ENCODE assay signal across 9 cellular contexts in the genomic region with DNA sequence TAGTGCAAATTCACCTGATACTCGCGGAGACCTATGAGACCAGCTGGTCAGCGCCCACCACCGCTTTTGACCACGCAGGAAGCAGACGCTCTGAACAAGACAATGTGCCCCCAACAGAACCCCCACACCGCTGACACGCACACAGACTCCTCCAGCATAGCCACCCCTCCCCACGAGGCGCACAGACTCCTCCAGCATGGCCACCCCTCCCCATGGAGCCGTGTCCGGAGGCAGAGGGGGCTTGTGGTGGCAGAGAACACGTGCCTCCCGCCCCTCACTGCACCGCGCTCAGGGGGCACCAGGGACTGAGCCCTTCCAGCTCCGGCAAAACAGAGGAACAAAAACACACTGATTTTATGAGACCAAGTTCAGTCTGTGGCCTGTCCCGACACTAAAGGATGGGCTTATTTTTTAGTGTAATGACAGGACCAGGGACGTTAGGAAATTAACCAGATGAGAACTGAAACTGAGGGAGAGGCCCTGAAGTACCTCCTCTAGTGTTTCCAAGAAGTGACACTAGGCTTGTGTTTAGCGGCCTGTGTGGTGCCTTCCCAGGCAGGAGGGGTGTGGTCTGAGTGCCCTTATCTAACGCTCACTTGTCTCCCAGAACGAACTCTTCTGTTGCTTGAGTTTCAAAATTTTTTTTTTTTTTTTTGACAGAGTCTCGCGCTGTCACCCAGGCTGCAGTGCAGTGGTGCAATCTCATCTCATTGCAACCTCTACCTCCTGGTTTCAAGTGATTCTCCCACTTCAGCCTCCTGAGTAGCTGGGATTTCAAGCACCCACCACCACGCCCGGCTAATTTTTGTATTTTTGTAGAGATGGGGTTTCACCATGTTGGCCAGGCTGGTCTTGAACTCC. TPM values are rescaled to one million over a fixed set of nuclear protein-coding genes. Genes with fewer than 3 reads are reported as not detected.
DNase-seq lines count a peak whose midpoint lies in the region; ATAC-seq and FAIRE-seq lines count a peak whose summit lies in the region.
"Had no signal": no experiment of that assay in that cellular context is flagged by ENCODE, and none has a peak within 500 bp of the region (broad histone marks: within the 10 kb centered on the region; RNA-seq: fewer than 3 reads in every experiment).

No MANE protein-coding gene starts in this region.

- DNase-seq in NOMO-1 treated with dmso at 0.1 percent for 144 hours (lab: John Stamatoyannopoulos, UW; ENCODE audit: unreplicated experiment) (peak; percentile 98), left lobe of liver (ENCODE audit: low spot score) (no peak), RCC 7860 (ENCODE audit: low spot score) (no peak), globus pallidus (ENCODE audit: low spot score) (no peak), foreskin melanocyte (no peak), H4 (ENCODE audit: low spot score) (no peak)
- DNase-seq: NK-92 treated with Interleukin-12 subunit alpha and Interleukin-12 subunit beta, amount 100 ng/mL, for 24 hours had no signal

- ATAC-seq in GM18498 (IDR thresholded peaks at IDR 0.05; ENCODE audit: unreplicated experiment): peak; percentile 59
- peak; percentile 81 for ATAC-seq in GM21447 (IDR thresholded peaks at IDR 0.05; ENCODE audit: unreplicated experiment)
- peak; percentile 52 for ATAC-seq in left lobe of liver

- FAIRE-seq in RCC 7860 (lab: Jason Lieb, UNC): no peak

RNA-seq across cellular contexts. Expression of a gene that starts 10.0 kb away (rescaled TPM):
- total RNA-seq in left lobe of liver: 127 TPM
- 27.0 and 29.4 TPM in 2 replicates for total RNA-seq in H4 (2014; rRNA removed; shearing (Covaris generic))
